In genomic region chr1:6235302-6235680, GRCh38 we compare ENCODE assay signal across 8 cellular contexts. TPM values are rescaled to one million over a fixed set of nuclear protein-coding genes. Genes with fewer than 3 reads are reported as not detected.
DNase-seq lines count a peak whose midpoint lies in the region; ATAC-seq and TF ChIP-seq lines count a peak whose summit lies in the region.

No MANE protein-coding gene starts in this region.

- no peaks in the 10 kb centered on the region for H3K36me3 ChIP-seq in hepatocyte (replicated peaks; ENCODE audit: insufficient read depth, low read depth)

- H3K27ac Mint-ChIP-seq in activated CD4-positive, alpha-beta memory T cell treated with anti-CD3 and anti-CD28 coated beads, Interleukin-2, amount 10 ng/mL, durations not matched to agents 7 days and 5 days = peak overlapping the region; percentile 63

- H3K27me3 Mint-ChIP-seq in activated CD4-positive, alpha-beta memory T cell treated with anti-CD3 and anti-CD28 coated beads, Interleukin-2, amount 10 ng/mL, durations not matched to agents 7 days and 5 days = peaks cover 14% of the 10 kb centered on the region

- no peaks in the 10 kb centered on the region for H3K9me2 ChIP-seq in hepatocyte (replicated peaks; ENCODE audit: insufficient read depth)

- H3K27me3 ChIP-seq in hepatocyte = peaks cover 13% of the 10 kb centered on the region

- H2AFZ ChIP-seq in hepatocyte = peak overlapping the region; percentile 33

- peaks cover 32% of the 10 kb centered on the region for H3K79me2 ChIP-seq in hepatocyte

- WGBS in hepatocyte (ENCODE audit: low lambda C conversion rate, missing lambda C conversion rate) = 0% methylated on average over 26 of the region's 31 CpGs

- H3K4me1 ChIP-seq in hepatocyte (ENCODE audit: insufficient read depth) = peaks cover 15% of the 10 kb centered on the region

- H3K9me3 ChIP-seq in hepatocyte (ENCODE audit: low read depth) = no peaks in the 10 kb centered on the region

- no peak for TF ChIP-seq CTCF in hepatocyte (IDR thresholded peaks at IDR 0.05; ENCODE audit: poor library complexity)

- peak overlapping the region; percentile 88 for H3K4me3 Mint-ChIP-seq in activated CD4-positive, alpha-beta memory T cell treated with anti-CD3 and anti-CD28 coated beads, Interleukin-2, amount 10 ng/mL, durations not matched to agents 7 days and 5 days

- peak overlapping the region; percentile 94 for H3K4me2 ChIP-seq in hepatocyte

- CTCF ChIA-PET in activated CD4-positive, alpha-beta memory T cell treated with anti-CD3 and anti-CD28 coated beads, Interleukin-2, amount 10 ng/mL, durations not matched to agents 7 days and 5 days (lab: Charles Lee) = interaction anchor here (1.0 to 2.4 kb wide), 5 partner anchors 10 to 108 kb away, joined by 3 to 17 read pairs (median 3); partner anchors contain the start of gene RNF207

- peaks cover 36% of the 10 kb centered on the region for H3K4me1 Mint-ChIP-seq in activated CD4-positive, alpha-beta memory T cell treated with anti-CD3 and anti-CD28 coated beads, Interleukin-2, amount 10 ng/mL, durations not matched to agents 7 days and 5 days

- ATAC-seq in GM18520 (IDR thresholded peaks at IDR 0.05; ENCODE audit: unreplicated experiment) (peak; percentile 20), HG02852 (IDR thresholded peaks at IDR 0.05; ENCODE audit: unreplicated experiment) (peak; percentile 29)

- H3K27ac ChIP-seq in hepatocyte = peak overlapping the region; percentile 55

- peak; percentile 24 for DNase-seq in activated CD4-positive, alpha-beta memory T cell treated with anti-CD3 and anti-CD28 coated beads, Interleukin-2, amount 10 ng/mL, durations not matched to agents 7 days and 5 days
- DNase-seq in hepatocyte (ENCODE audit: low spot score) (peak; percentile 37), HT-29 (ENCODE audit: low spot score) (no peak), KG1 (lab: John Stamatoyannopoulos, UW) (no peak), RKO (ENCODE audit: low spot score) (no peak)
- peak; percentile 39 to 43 for DNase-seq in stimulated activated CD4-positive, alpha-beta T cell treated with anti-CD3 and anti-CD28 coated beads, Interleukin-2, amount 100 ng/mL, for 24 hours

- peak overlapping the region; percentile 81 for H3K4me3 ChIP-seq in hepatocyte

- peaks cover 25% of the 10 kb centered on the region for H3K36me3 Mint-ChIP-seq in activated CD4-positive, alpha-beta memory T cell treated with anti-CD3 and anti-CD28 coated beads, Interleukin-2, amount 10 ng/mL, durations not matched to agents 7 days and 5 days (ENCODE audit: low read depth)

- no peaks in the 10 kb centered on the region for H3K9me3 Mint-ChIP-seq in activated CD4-positive, alpha-beta memory T cell treated with anti-CD3 and anti-CD28 coated beads, Interleukin-2, amount 10 ng/mL, durations not matched to agents 7 days and 5 days

- no peaks in the 10 kb centered on the region for H4K20me1 ChIP-seq in hepatocyte (ENCODE audit: insufficient read depth, poor library complexity, severe bottlenecking)

- POLR2A ChIA-PET in activated CD4-positive, alpha-beta memory T cell treated with anti-CD3 and anti-CD28 coated beads, Interleukin-2, amount 10 ng/mL, durations not matched to agents 7 days and 5 days (lab: Charles Lee) = interaction anchor here (0.9 to 2.5 kb wide), 13 partner anchors 11 to 318 kb away, joined by 3 to 16 read pairs (median 3); partner anchors contain the start of genes NPHP4 and RNF207

RNA-seq across cellular contexts. Expression of gene ICMT, which starts 0.5 kb away (rescaled TPM):
- total RNA-seq in activated CD4-positive, alpha-beta memory T cell treated with anti-CD3 and anti-CD28 coated beads, Interleukin-2, amount 10 ng/mL, durations not matched to agents 7 days and 5 days = 10 to 100 TPM; 49.8 to 49.9 TPM
- 60.1 and 62.4 TPM in 2 replicates for total RNA-seq in hepatocyte
- 32.2 and 40.3 TPM in 2 replicates for polyA plus RNA-seq in hepatocyte
- 95.3 and 95.5 TPM in 2 replicates for total RNA-seq in HT-29 (2014; rRNA removed; shearing (Covaris generic))

RNA-seq across cellular contexts. Expression of gene HES3, which starts 8.7 kb away (rescaled TPM):
- not detected for total RNA-seq in activated CD4-positive, alpha-beta memory T cell treated with anti-CD3 and anti-CD28 coated beads, Interleukin-2, amount 10 ng/mL, durations not matched to agents 7 days and 5 days
- not detected in 2 replicates for total RNA-seq in hepatocyte
- polyA plus RNA-seq in hepatocyte = not detected in 2 replicates
- not detected in 2 replicates for total RNA-seq in HT-29 (2014; rRNA removed; shearing (Covaris generic))

RNA-seq across cellular contexts. Expression of gene GPR153, which starts 25.6 kb away (rescaled TPM):
- 1 to 10 TPM; 3.9 to 4.4 TPM for total RNA-seq in activated CD4-positive, alpha-beta memory T cell treated with anti-CD3 and anti-CD28 coated beads, Interleukin-2, amount 10 ng/mL, durations not matched to agents 7 days and 5 days
- total RNA-seq in hepatocyte = 6.9 and 9.1 TPM in 2 replicates
- polyA plus RNA-seq in hepatocyte = 7.1 and 13.5 TPM in 2 replicates
- 4.1 and 4.8 TPM in 2 replicates for total RNA-seq in HT-29 (2014; rRNA removed; shearing (Covaris generic))

RNA-seq across cellular contexts. Expression of gene RNF207, which starts 29.4 kb away (rescaled TPM):
- total RNA-seq in activated CD4-positive, alpha-beta memory T cell treated with anti-CD3 and anti-CD28 coated beads, Interleukin-2, amount 10 ng/mL, durations not matched to agents 7 days and 5 days = 10 to 100 TPM; 12.4 to 16.4 TPM
- 14.7 and 29.3 TPM in 2 replicates for total RNA-seq in hepatocyte
- 28.3 and 30.9 TPM in 2 replicates for polyA plus RNA-seq in hepatocyte
- total RNA-seq in HT-29 (2014; rRNA removed; shearing (Covaris generic)) = 21.4 and 22.7 TPM in 2 replicates

RNA-seq across cellular contexts. Expression of gene RPL22, which starts 35.9 kb away (rescaled TPM):
- 100 to 1,000 TPM; 258 to 298 TPM for total RNA-seq in activated CD4-positive, alpha-beta memory T cell treated with anti-CD3 and anti-CD28 coated beads, Interleukin-2, amount 10 ng/mL, durations not matched to agents 7 days and 5 days
- 168 and 188 TPM in 2 replicates for total RNA-seq in hepatocyte
- polyA plus RNA-seq in hepatocyte = 103 and 115 TPM in 2 replicates
- total RNA-seq in HT-29 (2014; rRNA removed; shearing (Covaris generic)) = 119 and 132 TPM in 2 replicates

Comparison
In these comparisons a context has a peak if more than half of its experiments do, and no peak if none do; other contexts are left out.
1. DNase-seq: peak in activated CD4-positive, alpha-beta memory T cell treated with anti-CD3 and anti-CD28 coated beads, Interleukin-2, amount 10 ng/mL, durations not matched to agents 7 days and 5 days (single experiment), hepatocyte (single experiment) and stimulated activated CD4-positive, alpha-beta T cell treated with anti-CD3 and anti-CD28 coated beads, Interleukin-2, amount 100 ng/mL, for 24 hours (2 of 2); none in HT-29 (single experiment), KG1 (single experiment) and RKO (single experiment).